1 cellular context compared by ENCODE assay signal in genomic region chr6:30883743-30884520, GRCh38.
TF ChIP-seq lines count a peak whose summit lies in the region.

DDR1 (plus strand) TSS chr6:30884519; CDS start chr6:30888730, 4,211 bp downstream.

TF ChIP-seq in K562, 482 proteins besides CTCF, POLR2A, EP300 and RAD21 (continued from another document and continues in another):
- TF ChIP-seq E2F6 (IDR thresholded peaks at IDR 0.05; ENCODE audit: borderline replicate concordance in 1 of 2, extremely low read depth in 1 of 2, insufficient read depth in 1 of 2, insufficient read length in 1 of 2, low read depth in 1 of 2, low read length in 1 of 2, poor library complexity in 1 of 2, severe bottlenecking in 1 of 2) (peak; percentile 33 to 61), TAF1 (IDR thresholded peaks at IDR 0.05; ENCODE audit: control insufficient read depth, extremely low read depth, insufficient read depth, low read length, severe bottlenecking) (peak; percentile 36), CSDE1 (IDR thresholded peaks at IDR 0.05) (no peak), ZNF263 (CRISPR knock-in tag; IDR thresholded peaks at IDR 0.05; ENCODE audit: borderline replicate concordance) (peak; percentile 23; the same call in 1 of the 2 replicates), ZNF318 (IDR thresholded peaks at IDR 0.05; ENCODE audit: borderline replicate concordance in 1 of 2, low read depth in 1 of 2) (no peak), HMGN3 (IDR thresholded peaks at IDR 0.05; ENCODE audit: borderline replicate concordance, extremely low read depth, insufficient read length, low read depth, low read length) (peak; percentile 77), TCF7 (IDR thresholded peaks at IDR 0.05; ENCODE audit: borderline replicate concordance) (0 out of 2 replicates have a peak, but pooled peaks have one; percentile 13), FOSL1 (tag; conservative IDR thresholded peaks at IDR 0.05) (0 out of 2 replicates have a peak, but pooled peaks have one; percentile 29), KAT7 (CRISPR knock-in tag; IDR thresholded peaks at IDR 0.05; ENCODE audit: borderline replicate concordance) (0 out of 2 replicates have a peak, but pooled peaks have one; percentile 18), ARID3B (CRISPR knock-in tag; IDR thresholded peaks at IDR 0.05; ENCODE audit: borderline replicate concordance) (no peak), HNRNPLL (IDR thresholded peaks at IDR 0.05; ENCODE audit: low read depth, low read length, poor library complexity, severe bottlenecking) (peak; percentile 26), GABPB2 (CRISPR knock-in tag; conservative IDR thresholded peaks at IDR 0.05) (no peak), TEAD4 (IDR thresholded peaks at IDR 0.05; ENCODE audit: low read length) (peak; percentile 50; the same call in 1 of the 2 replicates), TEAD4 (CRISPR knock-in tag; IDR thresholded peaks at IDR 0.05; ENCODE audit: borderline replicate concordance) (no peak), THAP12 (CRISPR knock-in tag; IDR thresholded peaks at IDR 0.05) (0 out of 2 replicates have a peak, but pooled peaks have one; percentile 6), MAZ (CRISPR knock-in tag; conservative IDR thresholded peaks at IDR 0.05 in 1 of 2, IDR thresholded peaks at IDR 0.05 in 1 of 2) (peak; percentile 79 to 92), FUS (optimal IDR thresholded peaks at IDR 0.05; ENCODE audit: low read depth, low read length) (no peak), ZBTB7A (IDR thresholded peaks at IDR 0.05; ENCODE audit: borderline replicate concordance, control insufficient read depth, low read depth, low read length) (peak; percentile 56), POLR2G (IDR thresholded peaks at IDR 0.05; ENCODE audit: low read depth, low read length) (peak; percentile 63), CXXC5 (CRISPR knock-in tag; IDR thresholded peaks at IDR 0.05) (peak; percentile 57), RB1 (IDR thresholded peaks at IDR 0.05; ENCODE audit: low read depth) (peak; percentile 30; the same call in 1 of the 2 replicates), TAF9B (IDR thresholded peaks at IDR 0.05; ENCODE audit: partially characterized antibody) (no peak), UBTF (IDR thresholded peaks at IDR 0.05; ENCODE audit: borderline replicate concordance in 1 of 2, low read depth in 2 of 2, low read length in 2 of 2) (peak in 1 of 2 experiments; percentile 15; a peak in 1 of 4 replicates), PRDM10 (IDR thresholded peaks at IDR 0.05; ENCODE audit: partially characterized antibody) (peak; percentile 52), FOXM1 (IDR thresholded peaks at IDR 0.05; ENCODE audit: low read depth) (no peak), FOXM1 (CRISPR knock-in tag; IDR thresholded peaks at IDR 0.05; ENCODE audit: low read depth) (no peak)
- TF ChIP-seq, protein P1, sequence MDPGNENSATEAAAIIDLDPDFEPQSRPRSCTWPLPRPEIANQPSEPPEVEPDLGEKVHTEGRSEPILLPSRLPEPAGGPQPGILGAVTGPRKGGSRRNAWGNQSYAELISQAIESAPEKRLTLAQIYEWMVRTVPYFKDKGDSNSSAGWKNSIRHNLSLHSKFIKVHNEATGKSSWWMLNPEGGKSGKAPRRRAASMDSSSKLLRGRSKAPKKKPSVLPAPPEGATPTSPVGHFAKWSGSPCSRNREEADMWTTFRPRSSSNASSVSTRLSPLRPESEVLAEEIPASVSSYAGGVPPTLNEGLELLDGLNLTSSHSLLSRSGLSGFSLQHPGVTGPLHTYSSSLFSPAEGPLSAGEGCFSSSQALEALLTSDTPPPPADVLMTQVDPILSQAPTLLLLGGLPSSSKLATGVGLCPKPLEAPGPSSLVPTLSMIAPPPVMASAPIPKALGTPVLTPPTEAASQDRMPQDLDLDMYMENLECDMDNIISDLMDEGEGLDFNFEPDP (CRISPR knock-in tag; IDR thresholded peaks at IDR 0.05) = no peak
- TF ChIP-seq, protein P2, sequence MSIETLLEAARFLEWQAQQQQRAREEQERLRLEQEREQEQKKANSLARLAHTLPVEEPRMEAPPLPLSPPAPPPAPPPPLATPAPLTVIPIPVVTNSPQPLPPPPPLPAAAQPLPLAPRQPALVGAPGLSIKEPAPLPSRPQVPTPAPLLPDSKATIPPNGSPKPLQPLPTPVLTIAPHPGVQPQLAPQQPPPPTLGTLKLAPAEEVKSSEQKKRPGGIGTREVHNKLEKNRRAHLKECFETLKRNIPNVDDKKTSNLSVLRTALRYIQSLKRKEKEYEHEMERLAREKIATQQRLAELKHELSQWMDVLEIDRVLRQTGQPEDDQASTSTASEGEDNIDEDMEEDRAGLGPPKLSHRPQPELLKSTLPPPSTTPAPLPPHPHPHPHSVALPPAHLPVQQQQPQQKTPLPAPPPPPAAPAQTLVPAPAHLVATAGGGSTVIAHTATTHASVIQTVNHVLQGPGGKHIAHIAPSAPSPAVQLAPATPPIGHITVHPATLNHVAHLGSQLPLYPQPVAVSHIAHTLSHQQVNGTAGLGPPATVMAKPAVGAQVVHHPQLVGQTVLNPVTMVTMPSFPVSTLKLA (conservative IDR thresholded peaks at IDR 0.05) = 0 out of 4 replicates have a peak, but pooled peaks of 1 of the 2 experiments have one; percentile 8
